ENCODE assay signal across 1 cellular context in the genomic region with DNA sequence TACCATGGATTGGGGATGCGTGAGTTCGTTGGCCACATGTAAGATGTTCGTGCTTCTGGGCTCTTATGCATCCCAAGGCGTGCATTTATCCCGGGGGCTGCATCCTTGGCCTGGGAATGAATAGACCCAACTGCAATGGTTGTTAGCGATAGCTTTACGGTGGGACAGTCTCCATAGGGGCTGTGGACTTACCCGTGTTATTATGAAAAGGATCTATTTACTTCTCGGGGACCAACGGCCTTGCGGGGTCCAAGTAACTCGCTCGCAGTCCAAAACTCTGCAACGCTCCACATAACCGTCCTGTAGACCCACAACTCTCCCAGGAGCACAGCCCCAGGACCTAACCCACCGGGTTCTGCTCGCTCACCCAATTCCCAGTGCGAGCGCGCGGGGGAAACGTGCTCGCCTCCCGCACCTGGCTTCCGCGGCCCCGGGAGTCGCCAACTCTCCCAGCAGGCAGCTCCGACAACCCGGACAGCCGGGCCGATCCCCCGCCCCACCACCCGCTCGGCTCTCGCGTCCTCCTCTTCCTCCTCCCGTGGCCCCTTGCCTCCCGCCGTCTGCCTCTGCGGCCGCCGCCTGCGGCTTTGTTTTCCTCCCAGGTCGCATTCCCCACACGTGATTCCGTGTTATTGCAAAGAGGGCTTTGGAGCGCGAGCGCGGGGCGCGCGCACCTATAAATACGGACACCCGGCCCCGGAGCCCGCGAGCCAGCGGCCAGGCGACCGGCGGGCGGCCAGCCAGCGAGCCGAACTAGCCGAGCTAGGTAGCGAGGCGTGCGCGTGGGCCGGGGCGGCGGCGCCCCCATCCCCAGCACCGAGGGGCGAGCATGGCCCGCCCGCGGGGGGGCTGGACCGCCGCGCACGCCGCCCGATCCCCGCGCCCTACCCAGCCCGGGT.
A peak's percentile ranks its signal among the peaks of the same experiment; 100 is the strongest.
TF ChIP-seq lines count a peak whose summit lies in the region.

A gene with protein sequence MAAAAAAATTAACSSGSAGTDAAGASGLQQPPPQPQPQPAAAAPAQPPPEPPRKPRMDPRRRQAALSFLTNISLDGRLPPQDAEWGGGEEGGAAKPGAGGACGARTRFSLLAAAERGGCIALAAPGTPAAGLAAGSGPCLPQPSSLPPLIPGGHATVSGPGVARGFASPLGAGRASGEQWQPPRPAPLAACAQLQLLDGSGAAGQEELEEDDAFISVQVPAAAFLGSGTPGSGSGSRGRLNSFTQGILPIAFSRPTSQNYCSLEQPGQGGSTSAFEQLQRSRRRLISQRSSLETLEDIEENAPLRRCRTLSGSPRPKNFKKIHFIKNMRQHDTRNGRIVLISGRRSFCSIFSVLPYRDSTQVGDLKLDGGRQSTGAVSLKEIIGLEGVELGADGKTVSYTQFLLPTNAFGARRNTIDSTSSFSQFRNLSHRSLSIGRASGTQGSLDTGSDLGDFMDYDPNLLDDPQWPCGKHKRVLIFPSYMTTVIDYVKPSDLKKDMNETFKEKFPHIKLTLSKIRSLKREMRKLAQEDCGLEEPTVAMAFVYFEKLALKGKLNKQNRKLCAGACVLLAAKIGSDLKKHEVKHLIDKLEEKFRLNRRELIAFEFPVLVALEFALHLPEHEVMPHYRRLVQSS (plus strand): TSS at position 706 of the 899 bp plus-strand sequence. CDS start 278 bp downstream, outside the sequence.

TF ChIP-seq in HepG2, 621 proteins besides CTCF, POLR2A, EP300 and RAD21 (continues in another document):
- TF ChIP-seq ZNF816 (CRISPR knock-in tag; IDR thresholded peaks at IDR 0.05; ENCODE audit: borderline replicate concordance): no peak; the same call in 1 of the 2 replicates
- TF ChIP-seq ZNF790 (CRISPR knock-in tag; IDR thresholded peaks at IDR 0.05; ENCODE audit: borderline replicate concordance): no peak
- TF ChIP-seq, protein P1, sequence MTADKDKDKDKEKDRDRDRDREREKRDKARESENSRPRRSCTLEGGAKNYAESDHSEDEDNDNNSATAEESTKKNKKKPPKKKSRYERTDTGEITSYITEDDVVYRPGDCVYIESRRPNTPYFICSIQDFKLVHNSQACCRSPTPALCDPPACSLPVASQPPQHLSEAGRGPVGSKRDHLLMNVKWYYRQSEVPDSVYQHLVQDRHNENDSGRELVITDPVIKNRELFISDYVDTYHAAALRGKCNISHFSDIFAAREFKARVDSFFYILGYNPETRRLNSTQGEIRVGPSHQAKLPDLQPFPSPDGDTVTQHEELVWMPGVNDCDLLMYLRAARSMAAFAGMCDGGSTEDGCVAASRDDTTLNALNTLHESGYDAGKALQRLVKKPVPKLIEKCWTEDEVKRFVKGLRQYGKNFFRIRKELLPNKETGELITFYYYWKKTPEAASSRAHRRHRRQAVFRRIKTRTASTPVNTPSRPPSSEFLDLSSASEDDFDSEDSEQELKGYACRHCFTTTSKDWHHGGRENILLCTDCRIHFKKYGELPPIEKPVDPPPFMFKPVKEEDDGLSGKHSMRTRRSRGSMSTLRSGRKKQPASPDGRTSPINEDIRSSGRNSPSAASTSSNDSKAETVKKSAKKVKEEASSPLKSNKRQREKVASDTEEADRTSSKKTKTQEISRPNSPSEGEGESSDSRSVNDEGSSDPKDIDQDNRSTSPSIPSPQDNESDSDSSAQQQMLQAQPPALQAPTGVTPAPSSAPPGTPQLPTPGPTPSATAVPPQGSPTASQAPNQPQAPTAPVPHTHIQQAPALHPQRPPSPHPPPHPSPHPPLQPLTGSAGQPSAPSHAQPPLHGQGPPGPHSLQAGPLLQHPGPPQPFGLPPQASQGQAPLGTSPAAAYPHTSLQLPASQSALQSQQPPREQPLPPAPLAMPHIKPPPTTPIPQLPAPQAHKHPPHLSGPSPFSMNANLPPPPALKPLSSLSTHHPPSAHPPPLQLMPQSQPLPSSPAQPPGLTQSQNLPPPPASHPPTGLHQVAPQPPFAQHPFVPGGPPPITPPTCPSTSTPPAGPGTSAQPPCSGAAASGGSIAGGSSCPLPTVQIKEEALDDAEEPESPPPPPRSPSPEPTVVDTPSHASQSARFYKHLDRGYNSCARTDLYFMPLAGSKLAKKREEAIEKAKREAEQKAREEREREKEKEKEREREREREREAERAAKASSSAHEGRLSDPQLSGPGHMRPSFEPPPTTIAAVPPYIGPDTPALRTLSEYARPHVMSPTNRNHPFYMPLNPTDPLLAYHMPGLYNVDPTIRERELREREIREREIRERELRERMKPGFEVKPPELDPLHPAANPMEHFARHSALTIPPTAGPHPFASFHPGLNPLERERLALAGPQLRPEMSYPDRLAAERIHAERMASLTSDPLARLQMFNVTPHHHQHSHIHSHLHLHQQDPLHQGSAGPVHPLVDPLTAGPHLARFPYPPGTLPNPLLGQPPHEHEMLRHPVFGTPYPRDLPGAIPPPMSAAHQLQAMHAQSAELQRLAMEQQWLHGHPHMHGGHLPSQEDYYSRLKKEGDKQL (CRISPR knock-in tag; IDR thresholded peaks at IDR 0.05; ENCODE audit: low read depth): no peak
- TF ChIP-seq PHF21A (CRISPR knock-in tag; IDR thresholded peaks at IDR 0.05): peak; percentile 67
- no peak for TF ChIP-seq NKX3-1 (CRISPR knock-in tag; IDR thresholded peaks at IDR 0.05)
- TF ChIP-seq IKZF1 (IDR thresholded peaks at IDR 0.05): no peak
- TF ChIP-seq, protein P2, sequence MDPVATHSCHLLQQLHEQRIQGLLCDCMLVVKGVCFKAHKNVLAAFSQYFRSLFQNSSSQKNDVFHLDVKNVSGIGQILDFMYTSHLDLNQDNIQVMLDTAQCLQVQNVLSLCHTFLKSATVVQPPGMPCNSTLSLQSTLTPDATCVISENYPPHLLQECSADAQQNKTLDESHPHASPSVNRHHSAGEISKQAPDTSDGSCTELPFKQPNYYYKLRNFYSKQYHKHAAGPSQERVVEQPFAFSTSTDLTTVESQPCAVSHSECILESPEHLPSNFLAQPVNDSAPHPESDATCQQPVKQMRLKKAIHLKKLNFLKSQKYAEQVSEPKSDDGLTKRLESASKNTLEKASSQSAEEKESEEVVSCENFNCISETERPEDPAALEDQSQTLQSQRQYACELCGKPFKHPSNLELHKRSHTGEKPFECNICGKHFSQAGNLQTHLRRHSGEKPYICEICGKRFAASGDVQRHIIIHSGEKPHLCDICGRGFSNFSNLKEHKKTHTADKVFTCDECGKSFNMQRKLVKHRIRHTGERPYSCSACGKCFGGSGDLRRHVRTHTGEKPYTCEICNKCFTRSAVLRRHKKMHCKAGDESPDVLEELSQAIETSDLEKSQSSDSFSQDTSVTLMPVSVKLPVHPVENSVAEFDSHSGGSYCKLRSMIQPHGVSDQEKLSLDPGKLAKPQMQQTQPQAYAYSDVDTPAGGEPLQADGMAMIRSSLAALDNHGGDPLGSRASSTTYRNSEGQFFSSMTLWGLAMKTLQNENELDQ (CRISPR knock-in tag; IDR thresholded peaks at IDR 0.05; ENCODE audit: borderline replicate concordance): no peak
- 0 out of 2 replicates have a peak, but pooled peaks have one; percentile 27 for TF ChIP-seq ZNF605 (CRISPR knock-in tag; IDR thresholded peaks at IDR 0.05)
- TF ChIP-seq ZNF777 (CRISPR knock-in tag; IDR thresholded peaks at IDR 0.05): peak; percentile 75; the same call in 1 of the 2 replicates
- TF ChIP-seq, protein P3, sequence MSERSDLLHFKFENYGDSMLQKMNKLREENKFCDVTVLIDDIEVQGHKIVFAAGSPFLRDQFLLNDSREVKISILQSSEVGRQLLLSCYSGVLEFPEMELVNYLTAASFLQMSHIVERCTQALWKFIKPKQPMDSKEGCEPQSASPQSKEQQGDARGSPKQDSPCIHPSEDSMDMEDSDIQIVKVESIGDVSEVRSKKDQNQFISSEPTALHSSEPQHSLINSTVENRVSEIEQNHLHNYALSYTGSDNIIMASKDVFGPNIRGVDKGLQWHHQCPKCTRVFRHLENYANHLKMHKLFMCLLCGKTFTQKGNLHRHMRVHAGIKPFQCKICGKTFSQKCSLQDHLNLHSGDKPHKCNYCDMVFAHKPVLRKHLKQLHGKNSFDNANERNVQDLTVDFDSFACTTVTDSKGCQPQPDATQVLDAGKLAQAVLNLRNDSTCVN (CRISPR knock-in tag; IDR thresholded peaks at IDR 0.05; ENCODE audit: borderline replicate concordance): peak; percentile 54; the same call in 1 of the 2 replicates
- no peak for TF ChIP-seq ONECUT2 (CRISPR knock-in tag; IDR thresholded peaks at IDR 0.05)
- TF ChIP-seq HES4 (CRISPR knock-in tag; IDR thresholded peaks at IDR 0.05; ENCODE audit: borderline replicate concordance): no peak; the same call in 1 of the 2 replicates
- TF ChIP-seq YY1 (IDR thresholded peaks at IDR 0.05; ENCODE audit: insufficient read depth, insufficient replicate concordance, low read depth, low read length): no peak
- no peak for TF ChIP-seq ZNF3 (CRISPR knock-in tag; IDR thresholded peaks at IDR 0.05)
- no peak for TF ChIP-seq MAZ (IDR thresholded peaks at IDR 0.05; ENCODE audit: borderline replicate concordance, low read depth, low read length)
- peak; percentile 32; the same call in 1 of the 2 replicates for TF ChIP-seq MAZ (CRISPR knock-in tag; IDR thresholded peaks at IDR 0.05; ENCODE audit: low read depth)
- TF ChIP-seq, protein P4, sequence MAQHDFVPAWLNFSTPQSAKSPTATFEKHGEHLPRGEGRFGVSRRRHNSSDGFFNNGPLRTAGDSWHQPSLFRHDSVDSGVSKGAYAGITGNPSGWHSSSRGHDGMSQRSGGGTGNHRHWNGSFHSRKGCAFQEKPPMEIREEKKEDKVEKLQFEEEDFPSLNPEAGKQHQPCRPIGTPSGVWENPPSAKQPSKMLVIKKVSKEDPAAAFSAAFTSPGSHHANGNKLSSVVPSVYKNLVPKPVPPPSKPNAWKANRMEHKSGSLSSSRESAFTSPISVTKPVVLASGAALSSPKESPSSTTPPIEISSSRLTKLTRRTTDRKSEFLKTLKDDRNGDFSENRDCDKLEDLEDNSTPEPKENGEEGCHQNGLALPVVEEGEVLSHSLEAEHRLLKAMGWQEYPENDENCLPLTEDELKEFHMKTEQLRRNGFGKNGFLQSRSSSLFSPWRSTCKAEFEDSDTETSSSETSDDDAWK (CRISPR knock-in tag; IDR thresholded peaks at IDR 0.05): no peak
- peak; percentile 71; the same call in 1 of the 2 replicates for TF ChIP-seq SP140L (CRISPR knock-in tag; IDR thresholded peaks at IDR 0.05; ENCODE audit: borderline replicate concordance)
- TF ChIP-seq NFKB2 (CRISPR knock-in tag; IDR thresholded peaks at IDR 0.05; ENCODE audit: borderline replicate concordance): peak; percentile 76; the same call in 1 of the 2 replicates
- no peak for TF ChIP-seq CCAR2 (optimal IDR thresholded peaks at IDR 0.05; ENCODE audit: low read depth, low read length)
- TF ChIP-seq KAT8 (CRISPR knock-in tag; IDR thresholded peaks at IDR 0.05): peak; percentile 52
- TF ChIP-seq ZNF138 (CRISPR knock-in tag; IDR thresholded peaks at IDR 0.05; ENCODE audit: low read depth): no peak
- peak; percentile 82; the same call in 1 of the 2 replicates for TF ChIP-seq SRY (CRISPR knock-in tag; IDR thresholded peaks at IDR 0.05)
- TF ChIP-seq ZNF460 (CRISPR knock-in tag; IDR thresholded peaks at IDR 0.05; ENCODE audit: borderline replicate concordance): no peak
- no peak for TF ChIP-seq SUZ12 (IDR thresholded peaks at IDR 0.05; ENCODE audit: low read depth, low read length)
- TF ChIP-seq, protein P5, sequence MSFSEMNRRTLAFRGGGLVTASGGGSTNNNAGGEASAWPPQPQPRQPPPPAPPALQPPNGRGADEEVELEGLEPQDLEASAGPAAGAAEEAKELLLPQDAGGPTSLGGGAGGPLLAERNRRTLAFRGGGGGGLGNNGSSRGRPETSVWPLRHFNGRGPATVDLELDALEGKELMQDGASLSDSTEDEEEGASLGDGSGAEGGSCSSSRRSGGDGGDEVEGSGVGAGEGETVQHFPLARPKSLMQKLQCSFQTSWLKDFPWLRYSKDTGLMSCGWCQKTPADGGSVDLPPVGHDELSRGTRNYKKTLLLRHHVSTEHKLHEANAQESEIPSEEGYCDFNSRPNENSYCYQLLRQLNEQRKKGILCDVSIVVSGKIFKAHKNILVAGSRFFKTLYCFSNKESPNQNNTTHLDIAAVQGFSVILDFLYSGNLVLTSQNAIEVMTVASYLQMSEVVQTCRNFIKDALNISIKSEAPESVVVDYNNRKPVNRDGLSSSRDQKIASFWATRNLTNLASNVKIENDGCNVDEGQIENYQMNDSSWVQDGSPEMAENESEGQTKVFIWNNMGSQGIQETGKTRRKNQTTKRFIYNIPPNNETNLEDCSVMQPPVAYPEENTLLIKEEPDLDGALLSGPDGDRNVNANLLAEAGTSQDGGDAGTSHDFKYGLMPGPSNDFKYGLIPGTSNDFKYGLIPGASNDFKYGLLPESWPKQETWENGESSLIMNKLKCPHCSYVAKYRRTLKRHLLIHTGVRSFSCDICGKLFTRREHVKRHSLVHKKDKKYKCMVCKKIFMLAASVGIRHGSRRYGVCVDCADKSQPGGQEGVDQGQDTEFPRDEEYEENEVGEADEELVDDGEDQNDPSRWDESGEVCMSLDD (CRISPR knock-in tag; IDR thresholded peaks at IDR 0.05; ENCODE audit: borderline replicate concordance): 0 out of 2 replicates have a peak, but pooled peaks have one; percentile 22
- TF ChIP-seq, protein P6, sequence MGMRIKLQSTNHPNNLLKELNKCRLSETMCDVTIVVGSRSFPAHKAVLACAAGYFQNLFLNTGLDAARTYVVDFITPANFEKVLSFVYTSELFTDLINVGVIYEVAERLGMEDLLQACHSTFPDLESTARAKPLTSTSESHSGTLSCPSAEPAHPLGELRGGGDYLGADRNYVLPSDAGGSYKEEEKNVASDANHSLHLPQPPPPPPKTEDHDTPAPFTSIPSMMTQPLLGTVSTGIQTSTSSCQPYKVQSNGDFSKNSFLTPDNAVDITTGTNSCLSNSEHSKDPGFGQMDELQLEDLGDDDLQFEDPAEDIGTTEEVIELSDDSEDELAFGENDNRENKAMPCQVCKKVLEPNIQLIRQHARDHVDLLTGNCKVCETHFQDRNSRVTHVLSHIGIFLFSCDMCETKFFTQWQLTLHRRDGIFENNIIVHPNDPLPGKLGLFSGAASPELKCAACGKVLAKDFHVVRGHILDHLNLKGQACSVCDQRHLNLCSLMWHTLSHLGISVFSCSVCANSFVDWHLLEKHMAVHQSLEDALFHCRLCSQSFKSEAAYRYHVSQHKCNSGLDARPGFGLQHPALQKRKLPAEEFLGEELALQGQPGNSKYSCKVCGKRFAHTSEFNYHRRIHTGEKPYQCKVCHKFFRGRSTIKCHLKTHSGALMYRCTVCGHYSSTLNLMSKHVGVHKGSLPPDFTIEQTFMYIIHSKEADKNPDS (CRISPR knock-in tag; IDR thresholded peaks at IDR 0.05): no peak
- TF ChIP-seq ZFP62 (CRISPR knock-in tag; IDR thresholded peaks at IDR 0.05): no peak
- no peak for TF ChIP-seq ZBTB21 (CRISPR knock-in tag; IDR thresholded peaks at IDR 0.05)
- no peak for TF ChIP-seq AGO1 (IDR thresholded peaks at IDR 0.05; ENCODE audit: low read depth, low read length, poor library complexity, severe bottlenecking)
